8 cellular contexts compared by ENCODE assay signal in genomic region chr17:82551779-82552457, GRCh38. TPM values are rescaled to one million over a fixed set of nuclear protein-coding genes. Genes with fewer than 3 reads are reported as not detected.
DNase-seq lines count a peak whose midpoint lies in the region; ATAC-seq and TF ChIP-seq lines count a peak whose summit lies in the region.

No MANE protein-coding gene starts in this region.

- H3K9me3 Mint-ChIP-seq in CD4-positive, alpha-beta T cell = no peaks in the 10 kb centered on the region

- peaks cover 55% of the 10 kb centered on the region for H3K4me1 ChIP-seq in psoas muscle

- no peaks in the 10 kb centered on the region for H3K27me3 ChIP-seq in CD4-positive, alpha-beta T cell (ENCODE audit: control insufficient read depth, insufficient read depth, low read length)
- no peaks in the 10 kb centered on the region for H3K27me3 ChIP-seq in psoas muscle (ENCODE audit: insufficient read depth in 3 of 3, low read length in 2 of 3)

- H3K36me3 Mint-ChIP-seq in CD4-positive, alpha-beta T cell (ENCODE audit: low read depth) = no peaks in the 10 kb centered on the region

- H3K27ac Mint-ChIP-seq in CD4-positive, alpha-beta T cell = peak overlapping the region; percentile 56

- CTCF ChIA-PET in CD4-positive, alpha-beta T cell (lab: Charles Lee) = interaction anchor here (0.6 to 1.1 kb wide), 4 partner anchors 16 to 71 kb away, joined by 3 to 4 read pairs (median 3); partner anchors contain the start of gene FOXK2

- peak; percentile 77 for TF ChIP-seq CTCF in CD4-positive, alpha-beta T cell (IDR thresholded peaks at IDR 0.05)
- TF ChIP-seq CTCF in psoas muscle (IDR thresholded peaks at IDR 0.05) = peak; percentile 72

- DNase-seq in CD4-positive, alpha-beta T cell = peak; percentile 59 to 77 (median 72)
- DNase-seq in HuH-7.5 (ENCODE audit: low spot score) = peak; percentile 75
- peak; percentile 32 for DNase-seq in SHP77 treated with DMSO at 0.1 percent for 48 hours (lab: John Stamatoyannopoulos, UW)
- DNase-seq in activated T-helper 9 cell treated with anti-CD3 and anti-CD28 coated beads, Interleukin-2, amount 50 U/mL, for 16 hours (ENCODE audit: low read depth) = peak; percentile 57
- peak; percentile 91 for DNase-seq in germinal center (ENCODE audit: low spot score)
- DNase-seq in psoas muscle = peak; percentile 69 to 82

- intact Hi-C loops in CD4-positive, alpha-beta T cell (cut with DNase I, micrococcal nuclease) = loop anchor here (1.0 to 10.0 kb wide), 4 partner anchors 55 to 517 kb away; partner anchors contain the start of genes DCXR (in 1 of the 2), HEXD (in 1 of the 2), OGFOD3 (in 1 of the 2) and RAC3 (in 1 of the 2)
- intact Hi-C loops in psoas muscle (cut with DNase I) = loop anchor here (5.0 to 10.0 kb wide), 3 partner anchors 60 to 200 kb away; partner anchors contain the start of gene TEX19 (in 1 of the 2)

- H3K27ac ChIP-seq in CD4-positive, alpha-beta T cell (ENCODE audit: low read depth, low read length) = no peak overlapping the region
- peak overlapping the region; percentile 78 for H3K27ac ChIP-seq in psoas muscle

- no peak overlapping the region for H3K4me3 ChIP-seq in psoas muscle

- no peak overlapping the region for H3K4me3 Mint-ChIP-seq in CD4-positive, alpha-beta T cell

- no peaks in the 10 kb centered on the region for H3K36me3 ChIP-seq in psoas muscle (ENCODE audit: insufficient read depth in 1 of 2, low read depth in 1 of 2)

- peaks cover 40% of the 10 kb centered on the region for H3K4me1 Mint-ChIP-seq in CD4-positive, alpha-beta T cell (ENCODE audit: low read depth)

- ATAC-seq in CD4-positive, alpha-beta T cell (ENCODE audit: poor library complexity) = peak; percentile 100
- ATAC-seq in GM19438 (IDR thresholded peaks at IDR 0.05; ENCODE audit: low read depth, unreplicated experiment) (peak; percentile 62), psoas muscle (peak; percentile 78 to 81 (median 79)), GM18858 (IDR thresholded peaks at IDR 0.05; ENCODE audit: unreplicated experiment) (no peak)

- WGBS in psoas muscle, 3 donors = 40 to 55% (median 40%) methylated on average over 13 of the region's 13 CpGs

- no peaks in the 10 kb centered on the region for H3K9me3 ChIP-seq in CD4-positive, alpha-beta T cell (ENCODE audit: control insufficient read depth, low read length)
- peaks cover 3% of the 10 kb centered on the region for H3K9me3 ChIP-seq in psoas muscle

- POLR2A ChIA-PET in CD4-positive, alpha-beta T cell (lab: Charles Lee) = interaction anchor here (0.9 to 1.4 kb wide), 2 partner anchors 32 to 55 kb away, joined by 3 to 8 read pairs; partner anchors contain the start of gene FOXK2

- H3K27me3 Mint-ChIP-seq in CD4-positive, alpha-beta T cell = no peaks in the 10 kb centered on the region

RNA-seq across cellular contexts. Expression of gene FOXK2, which starts 32.4 kb away (rescaled TPM):
- 10 to 100 TPM; 32.5 to 33.7 TPM for total RNA-seq in CD4-positive, alpha-beta T cell
- total RNA-seq in psoas muscle = 10 to 100 TPM; 53.6 to 91.6 (median 66.2) TPM
- polyA plus RNA-seq in psoas muscle = 10 to 100 TPM; 38.9 to 96.4 (median 45.9) TPM

Comparison
In these comparisons a context has a peak if more than half of its experiments do, and no peak if none do; other contexts are left out.
1. DNase-seq: peak in every context shown above with its lines; median percentile 91 in germinal center; 76 in psoas muscle; 75 in HuH-7.5; 72 in CD4-positive, alpha-beta T cell; 57 in activated T-helper 9 cell treated with anti-CD3 and anti-CD28 coated beads, Interleukin-2, amount 50 U/mL, for 16 hours; 32 in SHP77 treated with DMSO at 0.1 percent for 48 hours.